Comparison of ENCODE assay signal across 16 cellular contexts in genomic region chr7:137661634-137662033, GRCh38.
"Had no signal": no experiment of that assay in that cellular context is flagged by ENCODE, and none has a peak within 500 bp of the region (broad histone marks: within the 10 kb centered on the region; RNA-seq: fewer than 3 reads in every experiment).

No MANE protein-coding gene starts in this region.

- ATAC-seq: left cardiac atrium; lower lobe of right lung; pancreas; stimulated activated memory B cell treated with anti-CD40 and anti-IgM and Interleukin-4, amounts not matched to agents 10 μg/mL and 1 μg/mL and 100 μg/mL, for 72 hours; T-cell had no signal

- H3K4me3 Mint-ChIP-seq: immature natural killer cell; naive B cell; stimulated activated memory B cell treated with anti-CD40 and anti-IgM and Interleukin-4, amounts not matched to agents 10 μg/mL and 1 μg/mL and 100 μg/mL, for 72 hours; T-cell had no signal

- DNase-seq: activated CD4-positive, alpha-beta T cell treated with anti-CD3 and anti-CD28 coated beads, Interleukin-2, amount 50 U/mL, for 4 hours; activated CD4-positive, CD25-positive, alpha-beta regulatory T cell treated with anti-CD3 and anti-CD28 coated beads, Interleukin-2, amount 50 U/mL, for 72 hours; activated naive CD4-positive, alpha-beta T cell treated with Interleukin-2 at 50 U/mL for 16 hours; activated T-cell treated with anti-CD3 and anti-CD28 coated beads for 4 hours; dermis blood vessel endothelial cell; immature natural killer cell; left cardiac atrium; lower lobe of right lung; naive B cell; pancreas; retina; stimulated activated CD4-positive, alpha-beta T cell treated with anti-CD3 and anti-CD28 coated beads, Interleukin-2, amount 100 ng/mL, for 48 hours; T-cell; T-helper 9 cell; tibial artery had no signal

- H3K36me3 Mint-ChIP-seq: immature natural killer cell; naive B cell; stimulated activated memory B cell treated with anti-CD40 and anti-IgM and Interleukin-4, amounts not matched to agents 10 μg/mL and 1 μg/mL and 100 μg/mL, for 72 hours; T-cell had no signal

- H3K27ac Mint-ChIP-seq: immature natural killer cell; naive B cell; stimulated activated memory B cell treated with anti-CD40 and anti-IgM and Interleukin-4, amounts not matched to agents 10 μg/mL and 1 μg/mL and 100 μg/mL, for 72 hours; T-cell had no signal

- H3K4me1 Mint-ChIP-seq: immature natural killer cell; naive B cell; stimulated activated memory B cell treated with anti-CD40 and anti-IgM and Interleukin-4, amounts not matched to agents 10 μg/mL and 1 μg/mL and 100 μg/mL, for 72 hours; T-cell had no signal

- H3K9me3 Mint-ChIP-seq: immature natural killer cell; naive B cell; stimulated activated memory B cell treated with anti-CD40 and anti-IgM and Interleukin-4, amounts not matched to agents 10 μg/mL and 1 μg/mL and 100 μg/mL, for 72 hours; T-cell had no signal
